ENCODE assay signal across 6 cellular contexts in genomic region chr2:196354186-196354585, GRCh38.
"Had no signal": no experiment of that assay in that cellular context is flagged by ENCODE, and none has a peak within 500 bp of the region (broad histone marks: within the 10 kb centered on the region; RNA-seq: fewer than 3 reads in every experiment).

No MANE protein-coding gene starts in this region.

- H3K4me3 Mint-ChIP-seq: IgD-negative memory B cell had no signal

- H3K4me3 ChIP-seq: GM23248, HAP-1 had no signal

- H2AFZ ChIP-seq: GM23248 had no signal

- H3K27ac ChIP-seq: GM23248 had no signal

- H3K36me3 ChIP-seq: HAP-1 had no signal

- H3K4me1 ChIP-seq: HAP-1 had no signal

- H3K27ac Mint-ChIP-seq: IgD-negative memory B cell had no signal

- H3K9ac ChIP-seq: GM23248 had no signal

- DNase-seq: GM23248, GOT3, H7, KBM-7 had no signal

- H3K9me3 ChIP-seq: HAP-1 had no signal
